Comparison of ENCODE assay signal across 7 cellular contexts in the genomic region with DNA sequence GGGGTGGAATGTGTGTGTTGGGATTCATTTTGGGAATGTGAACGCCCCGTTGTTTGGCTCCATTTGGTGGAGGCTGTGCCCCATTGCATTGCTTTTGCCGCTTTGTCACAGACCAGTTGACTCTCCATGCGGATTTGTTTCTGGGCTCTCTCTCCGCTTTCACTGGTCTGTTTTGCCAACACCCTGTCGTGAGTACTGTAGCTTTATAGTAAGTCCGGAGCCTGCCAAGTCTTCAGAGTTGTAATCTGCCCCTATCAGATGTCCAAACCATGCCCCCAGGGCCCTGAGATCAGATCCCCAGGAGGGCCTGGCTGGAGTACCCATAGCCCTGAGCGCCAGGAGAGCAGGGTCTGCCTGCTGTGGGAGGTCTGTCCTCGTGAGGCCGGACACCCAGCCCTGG. TPM values are rescaled to one million over a fixed set of nuclear protein-coding genes. Genes with fewer than 3 reads are reported as not detected.
DNase-seq lines count a peak whose midpoint lies in the region; ATAC-seq and TF ChIP-seq lines count a peak whose summit lies in the region.
"Not testable (repeated sequence)": the region's sequence is repeated elsewhere in the genome, so short reads cannot be mapped to it uniquely, and the experiment has no call there.

No MANE protein-coding gene starts in this region.

- not testable (repeated sequence) for H2AFZ ChIP-seq in trophoblast cell (ENCODE audit: insufficient read depth, low read length, poor library complexity)

- not testable (repeated sequence) for H3K27ac Mint-ChIP-seq in activated T-cell treated with anti-CD3 and anti-CD28 coated beads, Interleukin-2, amount 50 U/mL, for 24 hours

- H3K9ac ChIP-seq in trophoblast cell (ENCODE audit: low read length), result not testable (repeated sequence)

- H3K36me3 ChIP-seq in MG63; lower lobe of right lung; trophoblast cell (ENCODE audit: control insufficient read depth in 1 of 2, insufficient read depth in 2 of 2, low read length in 2 of 2); psoas muscle (ENCODE audit: insufficient read depth in 1 of 2, low read depth in 1 of 2); gastrocnemius medialis: not testable (repeated sequence)

- not testable (repeated sequence) for H3K23ac ChIP-seq in trophoblast cell (ENCODE audit: low read length)

- ATAC-seq in Right ventricle myocardium inferior, lower lobe of right lung: not testable (repeated sequence)
- ATAC-seq in psoas muscle, result peak in 3 of 4 donors; percentile 31 to 54 (median 44)
- peak; percentile 53 to 74 for ATAC-seq in gastrocnemius medialis

- not testable (repeated sequence) for H3K27ac ChIP-seq in lower lobe of right lung; trophoblast cell (ENCODE audit: low read depth, low read length); psoas muscle; gastrocnemius medialis

- intact Hi-C loops in Right ventricle myocardium inferior (cut with DNase I); lower lobe of right lung (cut with DNase I); psoas muscle (cut with DNase I); gastrocnemius medialis (cut with DNase I; ENCODE audit: low total_unique reads): not testable (repeated sequence)

- not testable (repeated sequence) for H3K4ac ChIP-seq in trophoblast cell (ENCODE audit: low read depth, low read length)

- in situ Hi-C loops in gastrocnemius medialis (cut with MboI; ENCODE audit: low sequenced_read_pairs in 4 of 4), result not testable (repeated sequence)

- not testable (repeated sequence) for H2AK5ac ChIP-seq in trophoblast cell (ENCODE audit: low read length)

- not testable (repeated sequence) for H3K79me2 ChIP-seq in trophoblast cell (ENCODE audit: control insufficient read depth, insufficient read depth, low read length, poor library complexity)

- DNase-seq in MG63 (peak; percentile 6), Right ventricle myocardium inferior (ENCODE audit: missing footprints) (peak; percentile 53), lower lobe of right lung (peak; percentile 4), trophoblast cell (peak; percentile 0 to 21), gastrocnemius medialis (peak in 1 of 2 donors; percentile 45)
- peak; percentile 26 for DNase-seq in activated T-cell treated with anti-CD3 and anti-CD28 coated beads, Interleukin-2, amount 50 U/mL, for 24 hours
- not testable (repeated sequence) for DNase-seq in psoas muscle

- WGBS in trophoblast cell (ENCODE audit: extremely low coverage, insufficient coverage, insufficient read length), result no CpG with 5 or more reads among the region's 10 CpGs
- WGBS in psoas muscle, 3 donors, result no CpG with 5 or more reads among the region's 10 CpGs

- not testable (repeated sequence) for H2BK120ac ChIP-seq in trophoblast cell (ENCODE audit: insufficient read depth, low read length, poor library complexity)

- not testable (repeated sequence) for H3K18ac ChIP-seq in trophoblast cell (ENCODE audit: low read length)

- not testable (repeated sequence) for H3K4me1 Mint-ChIP-seq in activated T-cell treated with anti-CD3 and anti-CD28 coated beads, Interleukin-2, amount 50 U/mL, for 24 hours (ENCODE audit: low read depth)

- not testable (repeated sequence) for H4K12ac ChIP-seq in trophoblast cell (ENCODE audit: low read depth, low read length)

- H3K9me3 Mint-ChIP-seq in activated T-cell treated with anti-CD3 and anti-CD28 coated beads, Interleukin-2, amount 50 U/mL, for 24 hours, result not testable (repeated sequence)

- H4K8ac ChIP-seq in trophoblast cell (ENCODE audit: low read depth, low read length), result not testable (repeated sequence)

- H3K79me1 ChIP-seq in trophoblast cell (ENCODE audit: low read length), result not testable (repeated sequence)

- not testable (repeated sequence) for H3K4me1 ChIP-seq in lower lobe of right lung; trophoblast cell (ENCODE audit: control insufficient read depth in 1 of 2, insufficient read depth in 2 of 2, low read length in 2 of 2); psoas muscle; gastrocnemius medialis

- H3K27me3 ChIP-seq in MG63; lower lobe of right lung (ENCODE audit: low read depth); trophoblast cell (ENCODE audit: insufficient read depth, low read length); psoas muscle (ENCODE audit: insufficient read depth in 3 of 3, low read length in 2 of 3); gastrocnemius medialis: not testable (repeated sequence)

- not testable (repeated sequence) for TF ChIP-seq CTCF in lower lobe of right lung (IDR thresholded peaks at IDR 0.05); psoas muscle (IDR thresholded peaks at IDR 0.05); gastrocnemius medialis (IDR thresholded peaks at IDR 0.05 in 4 of 5, conservative IDR thresholded peaks at IDR 0.05 in 1 of 5)

- not testable (repeated sequence) for H3K9me3 ChIP-seq in MG63; lower lobe of right lung; trophoblast cell (ENCODE audit: insufficient read depth, low read depth, low read length); psoas muscle; gastrocnemius medialis

- H2BK5ac ChIP-seq in trophoblast cell (ENCODE audit: low read depth, low read length, poor library complexity), result not testable (repeated sequence)

- not testable (repeated sequence) for H3K4me3 Mint-ChIP-seq in activated T-cell treated with anti-CD3 and anti-CD28 coated beads, Interleukin-2, amount 50 U/mL, for 24 hours

- not testable (repeated sequence) for H4K91ac ChIP-seq in trophoblast cell (ENCODE audit: low read depth, low read length)

- not testable (repeated sequence) for H3K4me3 ChIP-seq in MG63; lower lobe of right lung; trophoblast cell (ENCODE audit: low read depth, low read length); psoas muscle; gastrocnemius medialis

- H2BK12ac ChIP-seq in trophoblast cell (ENCODE audit: low read length), result not testable (repeated sequence)

- not testable (repeated sequence) for H3K36me3 Mint-ChIP-seq in activated T-cell treated with anti-CD3 and anti-CD28 coated beads, Interleukin-2, amount 50 U/mL, for 24 hours (ENCODE audit: low read depth)

- H3K14ac ChIP-seq in trophoblast cell (ENCODE audit: low read length), result not testable (repeated sequence)

- H3K4me2 ChIP-seq in trophoblast cell (ENCODE audit: low read length), result not testable (repeated sequence)

- not testable (repeated sequence) for H3K27me3 Mint-ChIP-seq in activated T-cell treated with anti-CD3 and anti-CD28 coated beads, Interleukin-2, amount 50 U/mL, for 24 hours

- TF ChIP-seq POLR2A in gastrocnemius medialis (IDR thresholded peaks at IDR 0.05), result not testable (repeated sequence)

RNA-seq across cellular contexts. Expression of a gene that starts 16.8 kb away (rescaled TPM):
- 41.1 and 42.6 TPM in 2 replicates for total RNA-seq in MG63 (2014; rRNA removed; shearing (Covaris generic); ENCODE audit: low replicate concordance)
- total RNA-seq in Right ventricle myocardium inferior (143 TPM), lower lobe of right lung (37.1 TPM), psoas muscle (10 to 100 TPM in 2 of 4 donors, 1 to 10 TPM in 2; 6.7 to 13.8 (median 10.6) TPM), gastrocnemius medialis (10 to 100 TPM in 2 of 4 donors, 1 to 10 TPM in 2; 4.7 to 52.2 (median 10.0) TPM)
- polyA plus RNA-seq in trophoblast cell (2013), result 5.8 and 7.5 TPM in 2 replicates
- polyA plus RNA-seq in psoas muscle, result 100 to 1,000 TPM in 1 of 3 donors, 10 to 100 TPM in 1, 1 to 10 TPM in 1; 8.6 to 188 (median 10.7) TPM

RNA-seq across cellular contexts. Expression of a gene that starts 43.1 kb away (rescaled TPM):
- 45.2 and 51.7 TPM in 2 replicates for total RNA-seq in MG63 (2014; rRNA removed; shearing (Covaris generic); ENCODE audit: low replicate concordance)
- 8.1 TPM for total RNA-seq in Right ventricle myocardium inferior
- total RNA-seq in lower lobe of right lung, result 10.9 TPM
- polyA plus RNA-seq in trophoblast cell (2013), result 0.50 and 0.52 TPM in 2 replicates
- total RNA-seq in psoas muscle, result 1 to 10 TPM in 3 of 4 donors, under 1 TPM in 1; 0.56 to 3.2 (median 2.8) TPM
- polyA plus RNA-seq in psoas muscle, result 1 to 10 TPM; 2.2 to 8.8 (median 3.0) TPM
- 10 to 100 TPM in 1 of 4 donors, 1 to 10 TPM in 3; 3.9 to 19.2 (median 7.9) TPM for total RNA-seq in gastrocnemius medialis
